ENCODE assay signal across 16 cellular contexts in genomic region chr4:146222313-146222712, GRCh38. TPM values are rescaled to one million over a fixed set of nuclear protein-coding genes. Genes with fewer than 3 reads are reported as not detected.
DNase-seq lines count a peak whose midpoint lies in the region; ATAC-seq, FAIRE-seq and TF ChIP-seq lines count a peak whose summit lies in the region.
"Had no signal": no experiment of that assay in that cellular context is flagged by ENCODE, and none has a peak within 500 bp of the region (broad histone marks: within the 10 kb centered on the region; RNA-seq: fewer than 3 reads in every experiment).

No MANE protein-coding gene starts in this region.

- H3K27ac ChIP-seq in keratinocyte (ENCODE audit: control insufficient read depth, insufficient read depth, low read length): no peak overlapping the region
- H3K27ac ChIP-seq: left ventricle myocardium inferior had no signal

- TF ChIP-seq CTCF in keratinocyte (optimal IDR thresholded peaks at IDR 0.05 in 1 of 3, IDR thresholded peaks at IDR 0.05 in 1 of 3, conservative IDR thresholded peaks at IDR 0.05 in 1 of 3; ENCODE audit: extremely low read depth in 1 of 3, insufficient read depth in 2 of 3, low read length in 3 of 3): no peak

- no peaks in the 10 kb centered on the region for H3K79me2 ChIP-seq in keratinocyte (ENCODE audit: control insufficient read depth, insufficient read depth, low read length)

- H3K9me1 ChIP-seq in keratinocyte (ENCODE audit: control insufficient read depth, extremely low read depth, insufficient read depth, low read length): no peaks in the 10 kb centered on the region

- peak overlapping the region; percentile 12 for H3K4me2 ChIP-seq in keratinocyte (ENCODE audit: control insufficient read depth, extremely low read depth, insufficient read depth, low read depth, low read length)

- H3K4me1 ChIP-seq in keratinocyte (ENCODE audit: control insufficient read depth, extremely low read depth, insufficient read depth, low read length): no peaks in the 10 kb centered on the region

- no peaks in the 10 kb centered on the region for H4K20me1 ChIP-seq in keratinocyte (ENCODE audit: control insufficient read depth, extremely low read depth, insufficient read depth, low read length)

- no peaks in the 10 kb centered on the region for H3K27me3 ChIP-seq in keratinocyte (ENCODE audit: control insufficient read depth, extremely low read depth, insufficient read depth, low read length)
- H3K27me3 ChIP-seq: MG63 had no signal

- H2AFZ ChIP-seq in keratinocyte (ENCODE audit: control insufficient read depth, low read length): no peak overlapping the region

- in situ Hi-C loops in ACHN (cut with HindIII; ENCODE audit: low pct_ligation_motif_present, low pct_unique_long_range_greater_than_20kb, low sequenced_read_pairs): no loop called here

- H3K9ac ChIP-seq in keratinocyte (ENCODE audit: control insufficient read depth, extremely low read depth, insufficient read depth, low read length): no peak overlapping the region

- dilution Hi-C loops in keratinocyte (cut with MboI; ENCODE audit: extremely low pct_ligation_motif_present, low sequenced_read_pairs): no loop called here

- H3K4me3 ChIP-seq in keratinocyte (ENCODE audit: control insufficient read depth in 2 of 3, extremely low read depth in 1 of 3, insufficient read depth in 2 of 3, low read depth in 1 of 3, low read length in 3 of 3): no peak overlapping the region
- H3K4me3 ChIP-seq: left ventricle myocardium inferior, MG63 had no signal

- DNase-seq in ACHN (peak; percentile 79), HK-2 (ENCODE audit: unreplicated experiment) (peak; percentile 52), amniotic epithelial cell (ENCODE audit: low read depth) (peak; percentile 55), keratinocyte (ENCODE audit: low read depth, low spot score) (no peak), NCI-H1092 treated with DMSO at 0.1 percent for 48 hours (lab: John Stamatoyannopoulos, UW) (no peak), T-helper 1 cell (no peak)
- no peak for DNase-seq in stimulated activated CD4-positive, alpha-beta T cell treated with anti-CD3 and anti-CD28 coated beads, Interleukin-4, amount 100 ng/mL, for 4 hours
- DNase-seq: activated CD8-positive, alpha-beta memory T cell treated with anti-CD3 and anti-CD28 coated beads, Interleukin-2, amount 50 U/mL, for 48 hours; activated naive CD8-positive, alpha-beta T cell treated with anti-CD3 and anti-CD28 coated beads, Interleukin-2, amount 50 U/mL, for 24 hours; AML-193; glutamatergic neuron; left ventricle myocardium inferior; MG63; NCI-H2227 treated with DMSO at 0.1 percent for 48 hours had no signal

- no peaks in the 10 kb centered on the region for H3K36me3 ChIP-seq in keratinocyte (ENCODE audit: control insufficient read depth in 2 of 2, extremely low read depth in 1 of 2, insufficient read depth in 2 of 2, low read length in 2 of 2)
- H3K36me3 ChIP-seq: left ventricle myocardium inferior, MG63 had no signal

- no peak for ATAC-seq in HG02798 (IDR thresholded peaks at IDR 0.05; ENCODE audit: poor library complexity, unreplicated experiment)
- ATAC-seq: activated naive CD8-positive, alpha-beta T cell treated with anti-CD3 and anti-CD28 coated beads, Interleukin-2, amount 50 U/mL, for 24 hours; stimulated activated effector memory CD8-positive, alpha-beta T cell treated with anti-CD3 and anti-CD28 coated beads, Interleukin-12 subunit alpha, Interleukin-12 subunit beta, amount 100 ng/mL, for 72 hours had no signal

- peak; percentile 34 for FAIRE-seq in keratinocyte (lab: Jason Lieb, UNC)

- H3K9me3 ChIP-seq in keratinocyte (ENCODE audit: control insufficient read depth, low read depth, low read length): no peaks in the 10 kb centered on the region
- H3K9me3 ChIP-seq: left ventricle myocardium inferior, MG63 had no signal

RNA-seq across cellular contexts. Expression of gene REELD1, which starts 8.0 kb away (rescaled TPM):
- 0.06 TPM in 1 of 3 replicates, not detected in the others for polyA plus RNA-seq in keratinocyte
- polyA plus RNA-seq in keratinocyte (2011; ENCODE audit: low read depth): not detected
- polyA plus RNA-seq in keratinocyte (2011; cell fraction: cytosol; rRNA removed): not detected in 2 replicates
- polyA plus RNA-seq in keratinocyte (2011; cell fraction: nucleus; rRNA removed): 0.20 and 0.27 TPM in 2 replicates
- not detected in 2 replicates for polyA plus RNA-seq in keratinocyte (2012; ENCODE audit: low replicate concordance)
- not detected in 3 replicates for polyA minus RNA-seq in keratinocyte
- not detected for polyA minus RNA-seq in keratinocyte (2011; cell fraction: cytosol; rRNA and poly(A)+ RNA removed)
- polyA minus RNA-seq in keratinocyte (2011; cell fraction: nucleus; rRNA and poly(A)+ RNA removed): not detected in 2 replicates

RNA-seq across cellular contexts. Expression of gene LSM6, which starts 46.8 kb away (rescaled TPM):
- polyA plus RNA-seq in keratinocyte: 10.1 to 33.7 TPM (median 23.6 TPM) in 3 replicates
- polyA plus RNA-seq in keratinocyte (2011; ENCODE audit: low read depth): 48.7 TPM
- 14.9 and 17.2 TPM in 2 replicates for polyA plus RNA-seq in keratinocyte (2011; cell fraction: cytosol; rRNA removed)
- 6.2 and 7.8 TPM in 2 replicates for polyA plus RNA-seq in keratinocyte (2011; cell fraction: nucleus; rRNA removed)
- polyA plus RNA-seq in keratinocyte (2012; ENCODE audit: low replicate concordance): 19.1 and 36.9 TPM in 2 replicates
- polyA minus RNA-seq in keratinocyte: 3.3 to 11.9 TPM (median 8.0 TPM) in 3 replicates
- 5.0 TPM for polyA minus RNA-seq in keratinocyte (2011; cell fraction: cytosol; rRNA and poly(A)+ RNA removed)
- 4.1 and 4.6 TPM in 2 replicates for polyA minus RNA-seq in keratinocyte (2011; cell fraction: nucleus; rRNA and poly(A)+ RNA removed)

Comparison
In these comparisons a context has a peak if more than half of its experiments do, and no peak if none do; other contexts are left out.
1. DNase-seq: peak in ACHN (single experiment), HK-2 (single experiment) and amniotic epithelial cell (single experiment); none in keratinocyte (single experiment), NCI-H1092 treated with DMSO at 0.1 percent for 48 hours (single experiment), T-helper 1 cell (0 of 5) and stimulated activated CD4-positive, alpha-beta T cell treated with anti-CD3 and anti-CD28 coated beads, Interleukin-4, amount 100 ng/mL, for 4 hours (0 of 2).